19 cellular contexts compared by ENCODE assay signal in the genomic region with DNA sequence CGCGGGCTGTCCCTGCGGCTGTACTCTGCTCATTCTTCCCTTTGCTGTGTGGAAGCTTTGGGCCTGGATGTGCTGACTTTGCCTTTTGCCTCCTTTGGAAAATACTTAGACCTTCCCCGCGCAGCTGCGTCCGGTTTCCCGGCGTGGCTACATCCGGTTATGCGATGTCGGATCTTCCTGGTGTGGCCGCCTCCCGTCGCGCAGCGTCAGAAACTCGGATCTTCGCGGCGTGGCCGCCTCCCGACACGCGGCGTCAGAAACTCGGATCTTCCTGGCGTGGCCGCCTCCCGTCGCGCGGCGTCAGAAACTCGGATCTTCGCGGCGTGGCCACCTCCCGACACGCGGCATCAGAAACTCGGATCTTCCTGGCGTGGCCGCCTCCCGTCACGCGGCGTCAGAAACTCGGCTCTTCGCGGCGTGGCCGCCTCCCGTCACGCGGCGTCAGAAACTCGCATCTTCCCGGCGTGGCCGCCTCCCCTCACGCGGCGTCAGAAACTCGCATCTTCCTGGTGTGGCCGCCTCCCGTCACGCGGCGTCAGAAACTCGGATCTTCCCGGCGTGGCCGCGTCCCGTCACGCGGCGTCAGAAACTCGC. TPM values are rescaled to one million over a fixed set of nuclear protein-coding genes. Genes with fewer than 3 reads are reported as not detected.
A peak's percentile ranks its signal among the peaks of the same experiment; 100 is the strongest.
DNase-seq lines count a peak whose midpoint lies in the region; ATAC-seq, FAIRE-seq and TF ChIP-seq lines count a peak whose summit lies in the region.
"Had no signal": no experiment of that assay in that cellular context is flagged by ENCODE, and none has a peak within 500 bp of the region (broad histone marks: within the 10 kb centered on the region; RNA-seq: fewer than 3 reads in every experiment).

No MANE protein-coding gene starts in this region.

- WGBS in K562 (ENCODE audit: insufficient coverage, low coverage, missing lambda C conversion rate) = 95% methylated on average over 26 of the region's 80 CpGs
- WGBS in stomach, 5 donors = 94 to 97% (median 95%) methylated on average over 80 of the region's 80 CpGs

- H3K9me1 ChIP-seq in K562 (ENCODE audit: control insufficient read depth, insufficient read depth, low read length) = no peaks in the 10 kb centered on the region

- no peak for TF ChIP-seq EP300 in K562 (IDR thresholded peaks at IDR 0.05; ENCODE audit: low read length)
- TF ChIP-seq EP300 in stomach (IDR thresholded peaks at IDR 0.05) = no peak

- H3K36me3 ChIP-seq in K562 (ENCODE audit: control insufficient read depth, insufficient read depth, low read length) (peaks cover 91% of the 10 kb centered on the region), kidney (ENCODE audit: control insufficient read depth in 1 of 2, insufficient read depth in 2 of 2, low read length in 2 of 2) (peaks cover 13 to 25% of the 10 kb centered on the region in 2 donors), stomach (peaks cover 13 to 86% (median 85%) of the 10 kb centered on the region in 4 donors)

- no peak overlapping the region for H3K9ac ChIP-seq in K562 (ENCODE audit: insufficient read depth in 1 of 2, low read depth in 2 of 2, low read length in 2 of 2)
- H3K9ac ChIP-seq in kidney (ENCODE audit: low read length in 2 of 2) = no peak overlapping the region

- no peaks in the 10 kb centered on the region for H3K4me1 Mint-ChIP-seq in HFFc6 (ENCODE audit: low read depth)
- H3K4me1 Mint-ChIP-seq: GM23338 had no signal

- intact Hi-C loops in K562 (cut with micrococcal nuclease) = loop anchor here (10.0 kb wide), 1 partner anchor 183 kb away; no protein-coding TSS in a partner anchor
- intact Hi-C loops in kidney (cut with DNase I) = loop anchor here (10.0 kb wide), 1 partner anchor 93 kb away; the partner anchor contains the start of gene GET4
- intact Hi-C loops in stomach (cut with DNase I; ENCODE audit: low total_unique reads) = no loop called here

- no peak overlapping the region for H3K27ac Mint-ChIP-seq in HFFc6
- H3K27ac Mint-ChIP-seq: CD8-positive, alpha-beta T cell; GM23338 had no signal

- ATAC-seq in K562 (no peak), GM19351 (IDR thresholded peaks at IDR 0.05; ENCODE audit: unreplicated experiment) (no peak), GM21360 (IDR thresholded peaks at IDR 0.05; ENCODE audit: unreplicated experiment) (no peak)
- ATAC-seq: CD8-positive, alpha-beta T cell; GM23338 had no signal

- TF ChIP-seq POLR2A in K562 (conservative IDR thresholded peaks at IDR 0.05) = no peak
- no peak for TF ChIP-seq POLR2A in stomach (IDR thresholded peaks at IDR 0.05)

- no peak for FAIRE-seq in K562 (lab: Jason Lieb, UNC)
- no peak for FAIRE-seq in kidney (lab: Jason Lieb, UNC)
- FAIRE-seq: GM12892 had no signal

- POLR2A ChIA-PET in K562 (lab: Yijun Ruan, JAX) = no interaction called here

- H3K27me3 ChIP-seq in K562 (ENCODE audit: control insufficient read depth in 2 of 2, insufficient read depth in 2 of 2, low read length in 2 of 2) (no peaks in the 10 kb centered on the region), stomach (no peaks in the 10 kb centered on the region)

- H3K36me3 Mint-ChIP-seq in HFFc6 (ENCODE audit: low read depth) = peaks cover 26% of the 10 kb centered on the region

- H4K20me1 ChIP-seq in K562 (replicated peaks; ENCODE audit: control insufficient read depth, insufficient read depth, low read length) = no peaks in the 10 kb centered on the region

- H3K4me3 Mint-ChIP-seq in HFFc6 = no peak overlapping the region
- H3K4me3 Mint-ChIP-seq: CD8-positive, alpha-beta T cell; GM23338 had no signal

- H3K9me3 Mint-ChIP-seq in HFFc6 = no peaks in the 10 kb centered on the region
- H3K9me3 Mint-ChIP-seq: CD8-positive, alpha-beta T cell; GM23338 had no signal

- H3K27me3 Mint-ChIP-seq in HFFc6 (ENCODE audit: insufficient read depth) = no peaks in the 10 kb centered on the region

- no TSS peak for BruUV-seq in K562 (replicated peaks; lab: Mats Ljungman, UMichigan)

- CTCF ChIA-PET in K562 (lab: Yijun Ruan, JAX; ENCODE audit: low intra/inter-chr PET ratio) = no interaction called here

- TF ChIP-seq RAD21 in K562 (CRISPR knock-in tag; conservative IDR thresholded peaks at IDR 0.05 in 1 of 2, IDR thresholded peaks at IDR 0.05 in 1 of 2) = no peak

- DNase-seq in D341Med (ENCODE audit: low spot score) = peak; percentile 29
- DNase-seq in K562 (ENCODE audit: extremely low read depth in 1 of 4, low spot score in 3 of 4) = no peak
- DNase-seq in kidney = peak; percentile 54
- DNase-seq in stomach = no peak
- DNase-seq in HFFc6 = no peak
- DNase-seq in activated CD4-positive, alpha-beta T cell treated with anti-CD3 and anti-CD28 coated beads for 4 hours = no peak
- DNase-seq: CD8-positive, alpha-beta T cell; DND-41; GDM1; Kasumi-1; NCI-H187 treated with DMSO at 0.1 percent for 48 hours; NCI-H2171; NCI-H446 treated with DMSO at 0.1 percent for 48 hours; NCI-H748 treated with DMSO at 0.1 percent for 48 hours; SIG-M5 had no signal

- H3K9me3 ChIP-seq in K562 (replicated peaks; ENCODE audit: control insufficient read depth, insufficient read depth, low read depth, low read length) (no peaks in the 10 kb centered on the region), kidney (ENCODE audit: control insufficient read depth in 1 of 2, low read length in 2 of 2) (no peaks in the 10 kb centered on the region), stomach (no peaks in the 10 kb centered on the region)

- H3K4me3 ChIP-seq in K562 (no peak overlapping the region), kidney (ENCODE audit: low read length in 2 of 2) (no peak overlapping the region), stomach (no peak overlapping the region)
- H3K4me3 ChIP-seq: GM23338 had no signal

- in situ Hi-C loops in K562 (cut with MboI) = no loop called here

- H3K4me1 ChIP-seq in K562 (replicated peaks in 1 of 2; ENCODE audit: control insufficient read depth in 2 of 2, insufficient read depth in 2 of 2, low read length in 2 of 2) (peaks cover 0 to 3% of the 10 kb centered on the region in 2 experiments; a peak in 1 of 5 replicates), kidney (ENCODE audit: control insufficient read depth in 1 of 2, insufficient read depth in 1 of 2, low read depth in 1 of 2, low read length in 2 of 2) (no peaks in the 10 kb centered on the region), stomach (peaks cover 0 to 27% (median 15%) of the 10 kb centered on the region in 4 donors)

- H3K4me2 ChIP-seq in K562 (ENCODE audit: insufficient read depth, low read length) = no peak overlapping the region
- H3K4me2 ChIP-seq: GM23338 had no signal

- no peak overlapping the region for H2AFZ ChIP-seq in K562 (ENCODE audit: low read depth, low read length)
- H2AFZ ChIP-seq: GM23338 had no signal

- H3K27ac ChIP-seq in K562 (ENCODE audit: extremely low read depth, low read depth, low read length) (no peak overlapping the region), kidney (ENCODE audit: low read depth in 2 of 2, low read length in 2 of 2) (peak overlapping the region in 1 of 2 donors; percentile 68), stomach (peak overlapping the region in 4 of 5 donors; percentile 32 to 72 (median 56))

- no peaks in the 10 kb centered on the region for H3K79me2 ChIP-seq in K562 (ENCODE audit: control insufficient read depth, insufficient read depth, low read length)

- TF ChIP-seq CTCF in K562 (IDR thresholded peaks at IDR 0.05 in 2 of 3, conservative IDR thresholded peaks at IDR 0.05 in 1 of 3; ENCODE audit: insufficient read depth in 2 of 3, low read depth in 1 of 3, low read length in 3 of 3) (no peak), kidney (IDR thresholded peaks at IDR 0.05; ENCODE audit: borderline replicate concordance, extremely low read depth, insufficient read depth) (no peak), stomach (IDR thresholded peaks at IDR 0.05) (no peak), HFFc6 (IDR thresholded peaks at IDR 0.05) (no peak)

RNA-seq across cellular contexts. Expression of gene SUN1, which starts 50.2 kb away (rescaled TPM):
- total RNA-seq in K562 (2011; cell fraction: chromatin; rRNA removed; ENCODE audit: low replicate concordance) = 527 and 872 TPM in 2 replicates
- total RNA-seq in K562 (2011; cell fraction: nucleolus; rRNA removed) = 542 and 585 TPM in 2 replicates
- 348 and 489 TPM in 2 replicates for total RNA-seq in K562 (2011; cell fraction: nucleoplasm; rRNA removed)
- total RNA-seq in K562 (2014; rRNA removed) (80.5 and 86.7 TPM in 2 replicates), K562 (2014; rRNA removed; fragmentation: Illumina TruSeq; extraction: Trizol) (38.9 and 42.3 TPM in 2 replicates), K562 (2015; rRNA removed; fragmentation: Illumina TruSeq; extraction: Trizol) (49.2 and 53.5 TPM in 2 replicates), K562 (2021) (81.9 and 101 TPM in 2 replicates), kidney (168 TPM), stomach (100 to 1,000 TPM; 103 to 242 (median 159) TPM)
- polyA plus RNA-seq in K562 (2011; rRNA removed) (132 and 143 TPM in 2 replicates), K562 (2014; fragmentation: Illumina TruSeq; extraction: Trizol) (62.3 and 88.2 TPM in 2 replicates), K562 (2014; fragmentation: Nextera tagmentation; extraction: Ambion mirVana) (10 to 100 TPM; 36.8 TPM), K562 (2014; rRNA removed) (105 and 119 TPM in 2 replicates), kidney (ENCODE audit: insufficient read depth, low read depth, low replicate concordance) (40.4 TPM), stomach (10 to 100 TPM; 15.9 to 58.9 (median 21.7) TPM)
- polyA plus RNA-seq in K562 (2011; cell fraction: cytosol; rRNA removed) = 249 and 254 TPM in 2 replicates
- 889 and 1,080 TPM in 2 replicates for polyA plus RNA-seq in K562 (2011; cell fraction: nucleus; rRNA removed)
- polyA plus RNA-seq in K562 (2012) = 107 and 112 TPM in 2 replicates
- polyA minus RNA-seq in K562 (2011; rRNA and poly(A)+ RNA removed) = 72.4 and 98.1 TPM in 2 replicates
- polyA minus RNA-seq in K562 (2011; cell fraction: cytosol; rRNA and poly(A)+ RNA removed) = 47.4 and 59.7 TPM in 2 replicates
- 245 and 267 TPM in 2 replicates for polyA minus RNA-seq in K562 (2011; cell fraction: nucleus; rRNA and poly(A)+ RNA removed)
- total RNA-seq in HFFc6 (2021; fragmentation: NEBNext Ultra II Directional; extraction: Animal tissue kit (Norgen Biotek cat#: 25700)) = 10 to 100 TPM; 51.0 to 69.8 (median 61.2) TPM

RNA-seq across cellular contexts. Expression of gene PRKAR1B, which starts 55.0 kb away (rescaled TPM):
- 17.8 and 33.7 TPM in 2 replicates for total RNA-seq in K562 (2011; cell fraction: chromatin; rRNA removed; ENCODE audit: low replicate concordance)
- 20.3 and 21.8 TPM in 2 replicates for total RNA-seq in K562 (2011; cell fraction: nucleolus; rRNA removed)
- total RNA-seq in K562 (2011; cell fraction: nucleoplasm; rRNA removed) = 13.3 and 14.8 TPM in 2 replicates
- total RNA-seq in K562 (2014; rRNA removed) (28.8 and 37.6 TPM in 2 replicates), K562 (2014; rRNA removed; fragmentation: Illumina TruSeq; extraction: Trizol) (7.7 and 10.5 TPM in 2 replicates), K562 (2015; rRNA removed; fragmentation: Illumina TruSeq; extraction: Trizol) (11.8 and 12.7 TPM in 2 replicates), K562 (2021) (30.5 and 32.0 TPM in 2 replicates), kidney (15.9 TPM), stomach (10 to 100 TPM in 4 of 5 donors, 1 to 10 TPM in 1; 4.5 to 45.8 (median 15.2) TPM)
- polyA plus RNA-seq in K562 (2011; rRNA removed) (8.2 and 15.3 TPM in 2 replicates), K562 (2014; fragmentation: Illumina TruSeq; extraction: Trizol) (9.2 and 20.4 TPM in 2 replicates), K562 (2014; fragmentation: Nextera tagmentation; extraction: Ambion mirVana) (1 to 10 TPM in 1 of 2 experiments, under 1 TPM in 1; 0.99 to 1.2 TPM), K562 (2014; rRNA removed) (18.4 and 19.4 TPM in 2 replicates), kidney (ENCODE audit: insufficient read depth, low read depth, low replicate concordance) (21.4 TPM), stomach (1 to 10 TPM; 5.0 to 9.3 (median 7.8) TPM)
- polyA plus RNA-seq in K562 (2011; cell fraction: cytosol; rRNA removed) = 7.5 and 20.4 TPM in 2 replicates
- polyA plus RNA-seq in K562 (2011; cell fraction: nucleus; rRNA removed) = 8.1 and 20.7 TPM in 2 replicates
- 13.9 and 25.5 TPM in 2 replicates for polyA plus RNA-seq in K562 (2012)
- 21.0 and 32.5 TPM in 2 replicates for polyA minus RNA-seq in K562 (2011; rRNA and poly(A)+ RNA removed)
- 11.3 and 17.8 TPM in 2 replicates for polyA minus RNA-seq in K562 (2011; cell fraction: cytosol; rRNA and poly(A)+ RNA removed)
- polyA minus RNA-seq in K562 (2011; cell fraction: nucleus; rRNA and poly(A)+ RNA removed) = 8.5 and 9.8 TPM in 2 replicates
- total RNA-seq in HFFc6 (2021; fragmentation: NEBNext Ultra II Directional; extraction: Animal tissue kit (Norgen Biotek cat#: 25700)) = 10 to 100 TPM; 15.5 to 22.7 (median 17.1) TPM

RNA-seq across cellular contexts. Expression of gene DNAAF5, which starts 55.5 kb away (rescaled TPM):
- total RNA-seq in K562 (2011; cell fraction: chromatin; rRNA removed; ENCODE audit: low replicate concordance) = 43.7 and 77.7 TPM in 2 replicates
- total RNA-seq in K562 (2011; cell fraction: nucleolus; rRNA removed) = 48.7 and 57.2 TPM in 2 replicates
- 27.9 and 34.8 TPM in 2 replicates for total RNA-seq in K562 (2011; cell fraction: nucleoplasm; rRNA removed)
- 35.3 and 61.8 TPM in 2 replicates for total RNA-seq in K562 (2014; rRNA removed)
- total RNA-seq in K562 (2014; rRNA removed; fragmentation: Illumina TruSeq; extraction: Trizol) = 14.2 and 16.4 TPM in 2 replicates
- 19.1 and 20.8 TPM in 2 replicates for total RNA-seq in K562 (2015; rRNA removed; fragmentation: Illumina TruSeq; extraction: Trizol)
- total RNA-seq in K562 (2021) = 69.7 and 69.9 TPM in 2 replicates
- 12.3 and 33.1 TPM in 2 replicates for polyA plus RNA-seq in K562 (2011; rRNA removed)
- polyA plus RNA-seq in K562 (2011; cell fraction: cytosol; rRNA removed) = 24.9 and 63.1 TPM in 2 replicates
- polyA plus RNA-seq in K562 (2011; cell fraction: nucleus; rRNA removed) = 29.7 and 48.2 TPM in 2 replicates
- polyA plus RNA-seq in K562 (2012) = 35.7 and 58.0 TPM in 2 replicates
- 20.3 and 41.8 TPM in 2 replicates for polyA plus RNA-seq in K562 (2014; fragmentation: Illumina TruSeq; extraction: Trizol)
- polyA plus RNA-seq in K562 (2014; fragmentation: Nextera tagmentation; extraction: Ambion mirVana) = 1 to 10 TPM; 3.1 to 5.1 TPM
- 31.9 and 34.0 TPM in 2 replicates for polyA plus RNA-seq in K562 (2014; rRNA removed)
- polyA minus RNA-seq in K562 (2011; rRNA and poly(A)+ RNA removed) = 16.2 and 19.7 TPM in 2 replicates
- 41.6 and 44.6 TPM in 2 replicates for polyA minus RNA-seq in K562 (2011; cell fraction: cytosol; rRNA and poly(A)+ RNA removed)
- 20.3 and 25.7 TPM in 2 replicates for polyA minus RNA-seq in K562 (2011; cell fraction: nucleus; rRNA and poly(A)+ RNA removed)
- 29.7 TPM for total RNA-seq in kidney
- 11.6 TPM for polyA plus RNA-seq in kidney (ENCODE audit: insufficient read depth, low read depth, low replicate concordance)
- total RNA-seq in stomach = 100 to 1,000 TPM in 1 of 5 donors, 10 to 100 TPM in 3, 1 to 10 TPM in 1; 9.2 to 210 (median 33.3) TPM
- 10 to 100 TPM in 2 of 3 donors, 1 to 10 TPM in 1; 6.7 to 15.1 (median 10.2) TPM for polyA plus RNA-seq in stomach
- 10 to 100 TPM; 25.4 to 33.0 (median 27.5) TPM for total RNA-seq in HFFc6 (2021; fragmentation: NEBNext Ultra II Directional; extraction: Animal tissue kit (Norgen Biotek cat#: 25700))

Comparison
In these comparisons a context has a peak if more than half of its experiments do, and no peak if none do; other contexts are left out.
1. DNase-seq: peak in D341Med (single experiment) and kidney (single experiment); none in K562 (0 of 4), stomach (single experiment), HFFc6 (single experiment) and activated CD4-positive, alpha-beta T cell treated with anti-CD3 and anti-CD28 coated beads for 4 hours (0 of 2).